ENCODE assay signal across 19 cellular contexts in the genomic region with DNA sequence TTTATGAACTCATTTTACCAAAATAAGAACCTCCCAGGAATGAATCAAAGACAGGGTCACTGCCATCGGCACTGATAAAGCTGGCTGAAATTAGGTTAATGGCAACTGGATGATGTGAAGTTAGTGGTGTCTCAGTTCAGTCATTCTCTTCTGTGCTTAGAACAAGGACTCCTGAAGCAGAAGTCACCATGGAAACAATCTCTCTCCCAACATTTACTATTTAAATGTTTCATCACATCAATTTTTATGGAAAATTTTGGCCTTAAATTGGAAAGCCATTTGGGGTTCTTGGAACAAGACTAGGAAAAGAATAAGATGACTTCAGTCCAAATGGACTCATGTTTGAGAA. TPM values are rescaled to one million over a fixed set of nuclear protein-coding genes. Genes with fewer than 3 reads are reported as not detected.
DNase-seq lines count a peak whose midpoint lies in the region; ATAC-seq, FAIRE-seq and TF ChIP-seq lines count a peak whose summit lies in the region.
"Had no signal": no experiment of that assay in that cellular context is flagged by ENCODE, and none has a peak within 500 bp of the region (broad histone marks: within the 10 kb centered on the region; RNA-seq: fewer than 3 reads in every experiment).

No MANE protein-coding gene starts in this region.

- intact Hi-C loops in heart left ventricle (cut with DNase I) (loop anchor here in 1 of 10 donors (5.0 kb wide), 1 partner anchor 34 kb away; no protein-coding TSS in a partner anchor), cardiac septum (cut with DNase I) (loop anchor here (2.0 to 5.0 kb wide), 2 partner anchors 15 to 64 kb away; a partner anchor contains a TSS), endothelial cell of umbilical vein (cut with micrococcal nuclease) (no loop called here)

- no peak for TF ChIP-seq POLR2A in heart left ventricle (IDR thresholded peaks at IDR 0.05)
- TF ChIP-seq POLR2A in endothelial cell of umbilical vein (IDR thresholded peaks at IDR 0.05; ENCODE audit: low read depth, low read length), result no peak

- DNase-seq in heart left ventricle, result no peak
- no peak for DNase-seq in cardiac septum (ENCODE audit: low spot score)
- peak; percentile 49 for DNase-seq in endothelial cell of umbilical vein (ENCODE audit: low read depth, low spot score)
- peak; percentile 12 for DNase-seq in urothelium cell line (ENCODE audit: low spot score)
- DNase-seq in midbrain (lab: John Stamatoyannopoulos, UW), result no peak
- no peak for DNase-seq in mesenteric fat pad (ENCODE audit: low spot score)
- no peak for DNase-seq in endodermal cell
- DNase-seq: 8988T; CD8-positive, alpha-beta T cell; DMS79 treated with DMSO at 0.1 percent for 48 hours; HCEC 1CT; NCI-H1436; NCI-H2029 treated with DMSO at 0.1 percent for 48 hours; NCI-H510A treated with DMSO at 0.1 percent for 48 hours; NCI-H82; PC-9 had no signal

- H3K9ac ChIP-seq in endothelial cell of umbilical vein (replicated peaks; ENCODE audit: extremely low read depth, insufficient read depth, low read length) (no peak overlapping the region), endodermal cell (ENCODE audit: extremely low read depth, low read length, poor library complexity, severe bottlenecking) (no peak overlapping the region)
- H3K9ac ChIP-seq: BLaER1 had no signal

- no peaks in the 10 kb centered on the region for H4K20me1 ChIP-seq in endothelial cell of umbilical vein (replicated peaks; ENCODE audit: control insufficient read depth, extremely low read depth, insufficient read depth, low read length)
- H4K20me1 ChIP-seq: BLaER1 had no signal

- no peak overlapping the region for H3K4me3 Mint-ChIP-seq in endodermal cell
- H3K4me3 Mint-ChIP-seq: CD8-positive, alpha-beta T cell; IgD-negative memory B cell had no signal

- CTCF ChIA-PET in endothelial cell of umbilical vein (lab: Charles Lee), result no interaction called here

- no peak overlapping the region for H3K27ac Mint-ChIP-seq in endodermal cell
- H3K27ac Mint-ChIP-seq: CD8-positive, alpha-beta T cell had no signal

- no peaks in the 10 kb centered on the region for H3K9me3 Mint-ChIP-seq in endodermal cell
- H3K9me3 Mint-ChIP-seq: CD8-positive, alpha-beta T cell had no signal

- peak in 3 of 4 donors; percentile 14 to 50 (median 49) for ATAC-seq in heart left ventricle
- ATAC-seq: CD8-positive, alpha-beta T cell had no signal

- FAIRE-seq in endothelial cell of umbilical vein (lab: Jason Lieb, UNC) (no peak), urothelium cell line (lab: Jason Lieb, UNC) (no peak)

- no peaks in the 10 kb centered on the region for H3K79me2 ChIP-seq in endothelial cell of umbilical vein (ENCODE audit: control insufficient read depth, insufficient read depth, low read length)

- H3K4me3 ChIP-seq in heart left ventricle (no peak overlapping the region), endothelial cell of umbilical vein (replicated peaks in 1 of 3; ENCODE audit: insufficient read depth in 1 of 3, low read depth in 1 of 3, low read length in 3 of 3) (no peak overlapping the region), mesodermal cell (ENCODE audit: extremely low read depth, insufficient read depth, low read length, poor library complexity, severe bottlenecking) (no peak overlapping the region), endodermal cell (ENCODE audit: low read length) (no peak overlapping the region)
- H3K4me3 ChIP-seq: BLaER1, PC-9 had no signal

- no peaks in the 10 kb centered on the region for H3K36me3 ChIP-seq in heart left ventricle
- no peaks in the 10 kb centered on the region for H3K36me3 ChIP-seq in endothelial cell of umbilical vein (ENCODE audit: control insufficient read depth in 2 of 2, extremely low read depth in 1 of 2, insufficient read depth in 2 of 2, low read length in 2 of 2)
- H3K36me3 ChIP-seq in mesodermal cell (ENCODE audit: control insufficient read depth, insufficient read depth, low read length), result no peaks in the 10 kb centered on the region
- no peaks in the 10 kb centered on the region for H3K36me3 ChIP-seq in endodermal cell (ENCODE audit: control insufficient read depth, insufficient read depth, low read length)
- H3K36me3 ChIP-seq: BLaER1 had no signal

- no peak for TF ChIP-seq CTCF in heart left ventricle (IDR thresholded peaks at IDR 0.05)
- TF ChIP-seq CTCF in endothelial cell of umbilical vein (IDR thresholded peaks at IDR 0.05; ENCODE audit: extremely low read depth in 1 of 2, insufficient read depth in 1 of 2, low read depth in 1 of 2, low read length in 2 of 2), result no peak
- TF ChIP-seq CTCF in endodermal cell (conservative IDR thresholded peaks at IDR 0.05), result no peak

- H3K27me3 ChIP-seq in heart left ventricle (no peaks in the 10 kb centered on the region), endothelial cell of umbilical vein (ENCODE audit: control insufficient read depth in 2 of 2, insufficient read depth in 2 of 2, low read length in 2 of 2) (no peaks in the 10 kb centered on the region), endodermal cell (ENCODE audit: control insufficient read depth, insufficient read depth, low read length, poor library complexity, severe bottlenecking) (no peaks in the 10 kb centered on the region)
- H3K27me3 ChIP-seq: BLaER1 had no signal

- H3K4me2 ChIP-seq in endothelial cell of umbilical vein (ENCODE audit: insufficient read depth, low read length), result no peak overlapping the region
- H3K4me2 ChIP-seq: BLaER1, PC-9 had no signal

- H3K27me3 Mint-ChIP-seq in endodermal cell (ENCODE audit: insufficient read depth), result no peaks in the 10 kb centered on the region
- H3K27me3 Mint-ChIP-seq: IgD-negative memory B cell had no signal

- no peak overlapping the region for H2AFZ ChIP-seq in endothelial cell of umbilical vein (ENCODE audit: low read depth, low read length)
- H2AFZ ChIP-seq: PC-9 had no signal

- 25 to 44% (median 30%) methylated on average over 1 of the region's 1 CpG for WGBS in heart left ventricle, 4 donors
- WGBS in mesodermal cell (ENCODE audit: insufficient coverage in 2 of 2), 2 experiments, result 100% methylated on average over 1 of the region's 1 CpG; no CpG with 5 or more reads in 1 of the 2 experiments
- WGBS in endodermal cell (ENCODE audit: insufficient coverage in 1 of 2, insufficient read length in 1 of 2), 2 experiments, result 81% methylated on average over 1 of the region's 1 CpG; no CpG with 5 or more reads in 1 of the 2 experiments

- dilution Hi-C loops in endothelial cell of umbilical vein (cut with MboI; ENCODE audit: extremely low pct_ligation_motif_present, low sequenced_read_pairs), result no loop called here

- H3K9me3 ChIP-seq in heart left ventricle, result no peaks in the 10 kb centered on the region
- H3K9me3 ChIP-seq in endothelial cell of umbilical vein (replicated peaks; ENCODE audit: control insufficient read depth, insufficient read depth, low read length), result no peaks in the 10 kb centered on the region
- no peaks in the 10 kb centered on the region for H3K9me3 ChIP-seq in mesodermal cell (ENCODE audit: control insufficient read depth, low read length)
- H3K9me3 ChIP-seq in endodermal cell (ENCODE audit: control insufficient read depth, low read length), result no peaks in the 10 kb centered on the region
- H3K9me3 ChIP-seq: BLaER1 had no signal

- POLR2A ChIA-PET in endothelial cell of umbilical vein (lab: Charles Lee), result no interaction called here

- no TSS peak for BruUV-seq in endothelial cell of umbilical vein (replicated peaks; lab: Mats Ljungman, UMichigan)

- peak overlapping the region in 8 of 12 donors; percentile 12 to 73 (median 36) for H3K27ac ChIP-seq in heart left ventricle
- no peak overlapping the region for H3K27ac ChIP-seq in endothelial cell of umbilical vein (ENCODE audit: insufficient read depth, low read depth, low read length)
- peak overlapping the region; percentile 75 for H3K27ac ChIP-seq in mesodermal cell (ENCODE audit: low read depth, low read length, severe bottlenecking)
- no peak overlapping the region for H3K27ac ChIP-seq in endodermal cell (ENCODE audit: low read depth, low read length)
- H3K27ac ChIP-seq: BLaER1, PC-9 had no signal

- no peaks in the 10 kb centered on the region for H3K36me3 Mint-ChIP-seq in endodermal cell (ENCODE audit: low read depth)
- H3K36me3 Mint-ChIP-seq: CD8-positive, alpha-beta T cell had no signal

- peaks cover 7% of the 10 kb centered on the region for H3K4me1 Mint-ChIP-seq in endodermal cell

- peaks cover 0 to 35% (median 27%) of the 10 kb centered on the region in 12 donors for H3K4me1 ChIP-seq in heart left ventricle
- H3K4me1 ChIP-seq in endothelial cell of umbilical vein (ENCODE audit: control insufficient read depth, extremely low read depth, insufficient read depth, low read length), result peaks cover 20% of the 10 kb centered on the region
- peaks cover 9% of the 10 kb centered on the region for H3K4me1 ChIP-seq in mesodermal cell (ENCODE audit: control insufficient read depth, insufficient read depth, low read length, poor library complexity, severe bottlenecking)
- no peaks in the 10 kb centered on the region for H3K4me1 ChIP-seq in endodermal cell (ENCODE audit: control insufficient read depth, insufficient read depth, low read length)

- H3K9me1 ChIP-seq in endothelial cell of umbilical vein (replicated peaks; ENCODE audit: control insufficient read depth, extremely low read depth, insufficient read depth, low read length), result no peaks in the 10 kb centered on the region

TF ChIP-seq in endothelial cell of umbilical vein, 7 proteins besides CTCF, POLR2A, EP300 and RAD21 (continues in another document):
- no peak for TF ChIP-seq EZH2 (IDR thresholded peaks at IDR 0.05; ENCODE audit: borderline replicate concordance, low read depth, low read length, severe bottlenecking)
- TF ChIP-seq, protein P1, sequence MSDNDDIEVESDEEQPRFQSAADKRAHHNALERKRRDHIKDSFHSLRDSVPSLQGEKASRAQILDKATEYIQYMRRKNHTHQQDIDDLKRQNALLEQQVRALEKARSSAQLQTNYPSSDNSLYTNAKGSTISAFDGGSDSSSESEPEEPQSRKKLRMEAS (IDR thresholded peaks at IDR 0.05; ENCODE audit: insufficient read depth, insufficient read length), result no peak
- TF ChIP-seq GATA2 (IDR thresholded peaks at IDR 0.05; ENCODE audit: insufficient read depth, insufficient read length, low read depth, low read length), result no peak

RNA-seq across cellular contexts. Expression of a gene that starts 15.4 kb away (rescaled TPM):
- 10 to 100 TPM; 38.2 to 59.1 (median 54.5) TPM for total RNA-seq in heart left ventricle
- 10 to 100 TPM; 12.9 to 22.1 TPM for polyA plus RNA-seq in heart left ventricle
- total RNA-seq in cardiac septum, result 60.9 TPM
- 73.2 and 77.5 TPM in 2 replicates for total RNA-seq in endothelial cell of umbilical vein
- 18.0 and 25.8 TPM in 2 replicates for polyA plus RNA-seq in endothelial cell of umbilical vein
- 32.8 and 41.4 TPM in 2 replicates for polyA plus RNA-seq in endothelial cell of umbilical vein (2011; cell fraction: cytosol; rRNA removed)
- polyA plus RNA-seq in endothelial cell of umbilical vein (2011; cell fraction: nucleus; rRNA removed), result 27.4 and 29.4 TPM in 2 replicates
- polyA plus RNA-seq in endothelial cell of umbilical vein (2012), result 38.7 and 49.2 TPM in 2 replicates
- 52.0 and 64.5 TPM in 2 replicates for polyA minus RNA-seq in endothelial cell of umbilical vein
- polyA minus RNA-seq in endothelial cell of umbilical vein (2011; cell fraction: cytosol; rRNA and poly(A)+ RNA removed), result 11.6 TPM
- polyA minus RNA-seq in endothelial cell of umbilical vein (2011; cell fraction: nucleus; rRNA and poly(A)+ RNA removed), result 52.4 and 67.5 TPM in 2 replicates
- polyA plus RNA-seq in mesodermal cell (2013, experiment 1 of 2), result 38.0 TPM
- polyA plus RNA-seq in mesodermal cell (2013, experiment 2 of 2), result 32.4 TPM
- total RNA-seq in mesenteric fat pad, result 50.6 TPM
- 10 to 100 TPM; 72.2 to 77.1 TPM for total RNA-seq in endodermal cell
- 37.0 TPM for polyA plus RNA-seq in endodermal cell (2013, experiment 1 of 2)
- polyA plus RNA-seq in endodermal cell (2013, experiment 2 of 2), result 40.2 TPM

Comparison
In these comparisons a context has a peak if more than half of its experiments do, and no peak if none do; other contexts are left out.
1. DNase-seq: peak in endothelial cell of umbilical vein (single experiment) and urothelium cell line (single experiment); none in heart left ventricle (0 of 5), cardiac septum (single experiment), midbrain (single experiment), mesenteric fat pad (single experiment) and endodermal cell (single experiment).
2. H3K27ac ChIP-seq: peak in heart left ventricle (8 of 12) and mesodermal cell (single experiment); none in endothelial cell of umbilical vein (single experiment) and endodermal cell (single experiment).